In genomic region chrX:42803320-42803719, GRCh38 we compare ENCODE assay signal across 20 cellular contexts. TPM values are rescaled to one million over a fixed set of nuclear protein-coding genes. Genes with fewer than 3 reads are reported as not detected.
A peak's percentile ranks its signal among the peaks of the same experiment; 100 is the strongest.
DNase-seq lines count a peak whose midpoint lies in the region; ATAC-seq, FAIRE-seq and TF ChIP-seq lines count a peak whose summit lies in the region.
"Had no signal": no experiment of that assay in that cellular context is flagged by ENCODE, and none has a peak within 500 bp of the region (broad histone marks: within the 10 kb centered on the region; RNA-seq: fewer than 3 reads in every experiment).

No MANE protein-coding gene starts in this region.

- H3K9me3 ChIP-seq in H9 (ENCODE audit: control insufficient read depth, low read depth, low read length) (no peaks in the 10 kb centered on the region), astrocyte (ENCODE audit: insufficient read depth, low read depth, low read length) (no peaks in the 10 kb centered on the region)
- H3K9me3 ChIP-seq: lower lobe of right lung had no signal

- H3K4me1 ChIP-seq in H9 (ENCODE audit: insufficient read depth, low read length) (peaks cover 4% of the 10 kb centered on the region; the same call in 1 of the 2 replicates), astrocyte (ENCODE audit: insufficient read depth, low read length) (peaks cover 7% of the 10 kb centered on the region)
- H3K4me1 ChIP-seq: BLaER1, lower lobe of right lung had no signal

- no peak overlapping the region for H3K18ac ChIP-seq in H9 (ENCODE audit: insufficient read length, low read depth, low read length)

- intact Hi-C loops in posterior cingulate gyrus (cut with DNase I), result no loop called here

- H3K9ac ChIP-seq in H9 (ENCODE audit: extremely low read depth, insufficient read length, low read length) (no peak overlapping the region), astrocyte (ENCODE audit: low read length) (peak overlapping the region; percentile 18)
- H3K9ac ChIP-seq: BLaER1 had no signal

- no peak overlapping the region for H2BK20ac ChIP-seq in H9 (ENCODE audit: low read depth, low read length, poor library complexity, severe bottlenecking)

- H2AK5ac ChIP-seq in H9 (ENCODE audit: insufficient read length, low read length), result no peak overlapping the region

- TF ChIP-seq CTCF in H9 (conservative IDR thresholded peaks at IDR 0.05) (no peak), astrocyte (IDR thresholded peaks at IDR 0.05; ENCODE audit: insufficient read depth, low read depth, low read length) (no peak), foreskin fibroblast (IDR thresholded peaks at IDR 0.05; ENCODE audit: low read depth, low read length) (no peak)

- H3K23me2 ChIP-seq in H9 (ENCODE audit: insufficient read length, low read depth, low read length, poor library complexity, severe bottlenecking), result no peaks in the 10 kb centered on the region

- H3K4me1 Mint-ChIP-seq in H9, result peaks cover 46 to 47% of the 10 kb centered on the region in 2 experiments
- peaks cover 22% of the 10 kb centered on the region for H3K4me1 Mint-ChIP-seq in astrocyte (ENCODE audit: low read depth, unreplicated experiment)
- H3K4me1 Mint-ChIP-seq: activated CD4-positive, alpha-beta T cell treated with anti-CD3 and anti-CD28 coated beads for 36 hours; activated naive CD8-positive, alpha-beta T cell treated with anti-CD3 and anti-CD28 coated beads for 36 hours had no signal

- no peaks in the 10 kb centered on the region for H3K27me3 ChIP-seq in H9 (ENCODE audit: insufficient read depth, low read length)
- no peaks in the 10 kb centered on the region for H3K27me3 ChIP-seq in astrocyte (ENCODE audit: insufficient read depth, low read length)
- H3K27me3 ChIP-seq: cardiac muscle cell had no signal

- no peak overlapping the region for H2BK12ac ChIP-seq in H9 (ENCODE audit: insufficient read length, low read depth, low read length)

- H3K79me1 ChIP-seq in H9 (ENCODE audit: insufficient read depth, low read depth, low read length, poor library complexity, severe bottlenecking), result no peaks in the 10 kb centered on the region

- H3K27ac Mint-ChIP-seq in H9 (peak overlapping the region; percentile 76 to 98 (median 95); a peak in 4 of 7 replicates), astrocyte (ENCODE audit: unreplicated experiment) (peak overlapping the region; percentile 99)
- H3K27ac Mint-ChIP-seq: activated CD4-positive, alpha-beta T cell treated with anti-CD3 and anti-CD28 coated beads for 36 hours; activated naive CD8-positive, alpha-beta T cell treated with anti-CD3 and anti-CD28 coated beads for 36 hours had no signal

- no peak overlapping the region for H2BK120ac ChIP-seq in H9 (ENCODE audit: low read depth, low read length, poor library complexity, severe bottlenecking)

- H4K8ac ChIP-seq in H9 (replicated peaks; ENCODE audit: insufficient read length, low read depth, low read length), result no peak overlapping the region

- no peak overlapping the region for H3K4ac ChIP-seq in H9 (ENCODE audit: low read depth, low read length)

- FAIRE-seq in astrocyte (lab: Jason Lieb, UNC), result peak; percentile 98

- no peak overlapping the region for H3K56ac ChIP-seq in H9 (ENCODE audit: insufficient read length, low read depth, low read length)

- H3K4me2 ChIP-seq in H9 (ENCODE audit: insufficient read depth, insufficient read length, low read length) (no peak overlapping the region), astrocyte (ENCODE audit: low read length) (peak overlapping the region; percentile 32)
- H3K4me2 ChIP-seq: BLaER1 had no signal

- ATAC-seq in HG03108 (IDR thresholded peaks at IDR 0.05; ENCODE audit: unreplicated experiment), result no peak
- ATAC-seq: activated CD4-positive, alpha-beta T cell treated with anti-CD3 and anti-CD28 coated beads for 36 hours; lower lobe of right lung had no signal

- H3K27me3 Mint-ChIP-seq in H9 (ENCODE audit: low read depth), result no peaks in the 10 kb centered on the region
- H3K27me3 Mint-ChIP-seq in astrocyte (ENCODE audit: low read depth, unreplicated experiment), result no peaks in the 10 kb centered on the region
- H3K27me3 Mint-ChIP-seq: activated CD4-positive, alpha-beta T cell treated with anti-CD3 and anti-CD28 coated beads for 36 hours; activated naive CD8-positive, alpha-beta T cell treated with anti-CD3 and anti-CD28 coated beads for 36 hours had no signal

- no peak for DNase-seq in H9
- DNase-seq in astrocyte (ENCODE audit: low read depth), result peak; percentile 66
- DNase-seq in foreskin fibroblast, result peak; percentile 2 to 36
- DNase-seq in NCI-H524 (lab: John Stamatoyannopoulos, UW), result no peak
- no peak for DNase-seq in epidermal melanocyte (ENCODE audit: insufficient read length, low spot score)
- no peak for DNase-seq in posterior cingulate gyrus
- DNase-seq: activated CD4-positive, alpha-beta T cell treated with anti-CD3 and anti-CD28 coated beads for 36 hours; activated naive CD8-positive, alpha-beta T cell treated with anti-CD3 and anti-CD28 coated beads for 36 hours; Calu3; lower lobe of right lung; NCI-H2029 treated with DMSO at 0.1 percent for 48 hours; NCI-H510A; stimulated activated CD4-positive, alpha-beta T cell treated with anti-CD3 and anti-CD28 coated beads, Interleukin-15, amount 100 ng/mL, for 24 hours; SW 1271 had no signal

- no peak overlapping the region for H3K4me3 ChIP-seq in astrocyte (ENCODE audit: insufficient read depth, low read depth, low read length)
- no peak overlapping the region for H3K4me3 ChIP-seq in foreskin fibroblast (ENCODE audit: low read depth in 1 of 2, low read length in 2 of 2)
- H3K4me3 ChIP-seq: BLaER1, cardiac muscle cell, lower lobe of right lung had no signal

- no peak overlapping the region for H3K27ac ChIP-seq in H9 (ENCODE audit: insufficient read length, low read depth, low read length)
- peak overlapping the region; percentile 60 for H3K27ac ChIP-seq in astrocyte (ENCODE audit: low read depth, low read length)
- H3K27ac ChIP-seq: BLaER1, cardiac muscle cell, lower lobe of right lung had no signal

- H2AFZ ChIP-seq in H9 (ENCODE audit: low read length) (no peak overlapping the region), astrocyte (ENCODE audit: low read depth, low read length) (no peak overlapping the region)

- WGBS in H9 (ENCODE audit: extremely low coverage, insufficient read length, low lambda C conversion rate), result no CpG with 5 or more reads among the region's 2 CpGs

- no peak overlapping the region for H3T11ph ChIP-seq in H9 (ENCODE audit: low read length)

- H2BK5ac ChIP-seq in H9 (ENCODE audit: insufficient read length, low read length), result no peak overlapping the region

- peaks cover 9 to 24% (median 11%) of the 10 kb centered on the region in 3 experiments for H3K36me3 Mint-ChIP-seq in H9 (ENCODE audit: insufficient read depth in 1 of 3, low read depth in 3 of 3)
- no peaks in the 10 kb centered on the region for H3K36me3 Mint-ChIP-seq in astrocyte (ENCODE audit: low read depth, unreplicated experiment)

- no peaks in the 10 kb centered on the region for H4K20me1 ChIP-seq in H9 (ENCODE audit: control insufficient read depth, insufficient read depth, insufficient read length)
- H4K20me1 ChIP-seq in astrocyte (ENCODE audit: insufficient read depth, low read length), result no peaks in the 10 kb centered on the region
- H4K20me1 ChIP-seq: BLaER1 had no signal

- no peak overlapping the region for H4K5ac ChIP-seq in H9 (ENCODE audit: insufficient read length, low read depth, low read length)

- no peak overlapping the region for H2BK15ac ChIP-seq in H9 (ENCODE audit: low read depth, low read length)

- H3K79me2 ChIP-seq in H9 (ENCODE audit: insufficient read depth, low read length) (no peaks in the 10 kb centered on the region), astrocyte (ENCODE audit: insufficient read depth, low read length) (no peaks in the 10 kb centered on the region)

- H3K14ac ChIP-seq in H9 (ENCODE audit: insufficient read depth, low read length), result no peak overlapping the region

- H3K9me3 Mint-ChIP-seq in H9 (peaks cover 11 to 24% of the 10 kb centered on the region in 2 experiments), astrocyte (ENCODE audit: unreplicated experiment) (peaks cover 1% of the 10 kb centered on the region)

- H3K4me3 Mint-ChIP-seq in H9, result no peak overlapping the region
- no peak overlapping the region for H3K4me3 Mint-ChIP-seq in astrocyte (ENCODE audit: unreplicated experiment)
- H3K4me3 Mint-ChIP-seq: activated CD4-positive, alpha-beta T cell treated with anti-CD3 and anti-CD28 coated beads for 36 hours; activated naive CD8-positive, alpha-beta T cell treated with anti-CD3 and anti-CD28 coated beads for 36 hours had no signal

- H3K23ac ChIP-seq in H9 (ENCODE audit: insufficient read length, low read depth, low read length), result no peak overlapping the region

- H4K91ac ChIP-seq in H9 (ENCODE audit: insufficient read length, low read depth, low read length), result no peak overlapping the region

- no peaks in the 10 kb centered on the region for H3K36me3 ChIP-seq in astrocyte (ENCODE audit: insufficient read depth, low read length)
- H3K36me3 ChIP-seq: BLaER1, cardiac muscle cell, lower lobe of right lung had no signal

RNA-seq across cellular contexts. Expression of gene PPP1R2C, which starts 25.4 kb away (rescaled TPM):
- not detected in 2 replicates for total RNA-seq in H9 (2021)
- not detected in 2 replicates for total RNA-seq in astrocyte
- total RNA-seq: activated CD4-positive, alpha-beta T cell treated with anti-CD3 and anti-CD28 coated beads for 36 hours; activated naive CD8-positive, alpha-beta T cell treated with anti-CD3 and anti-CD28 coated beads for 36 hours; Calu3; cardiac muscle cell; dermis microvascular lymphatic vessel endothelial cell; epithelial cell of proximal tubule; H4; lower lobe of right lung had no signal

Comparison
In these comparisons a context has a peak if more than half of its experiments do, and no peak if none do; other contexts are left out.
1. DNase-seq: peak in astrocyte (single experiment) and foreskin fibroblast (2 of 2); none in H9 (single experiment), NCI-H524 (0 of 2), epidermal melanocyte (single experiment) and posterior cingulate gyrus (0 of 10).